8 cellular contexts compared by ENCODE assay signal in the genomic region with DNA sequence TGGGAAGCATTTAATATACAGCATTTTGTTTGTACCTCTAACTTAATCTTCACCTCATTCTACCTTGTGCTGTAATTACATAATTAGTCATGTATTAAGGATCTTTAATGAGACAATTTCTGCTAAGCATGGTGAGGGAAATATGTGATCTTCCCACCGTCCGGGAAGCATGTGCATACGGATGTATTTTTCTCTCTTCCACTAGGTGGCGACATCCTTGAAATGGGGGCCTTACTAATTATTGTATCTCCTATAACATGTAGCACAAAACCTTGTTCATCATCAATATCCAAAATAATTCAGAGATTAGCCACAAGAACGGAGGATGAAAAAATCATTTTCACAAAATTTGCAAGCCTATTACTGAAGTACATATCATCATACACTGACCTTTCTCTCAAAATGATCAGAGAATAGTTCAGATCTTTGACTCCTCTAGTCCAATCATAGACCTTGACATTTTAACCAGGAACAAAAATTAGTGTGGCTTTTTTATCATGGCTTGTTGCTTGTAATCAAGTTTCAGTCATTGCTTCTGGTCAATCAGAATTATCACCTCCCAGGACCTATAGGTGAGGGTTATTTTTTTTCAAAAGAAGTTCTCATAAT.
DNase-seq lines count a peak whose midpoint lies in the region; ATAC-seq and TF ChIP-seq lines count a peak whose summit lies in the region.

No MANE protein-coding gene starts in this region.

- no peak overlapping the region for H3K4me3 ChIP-seq in AG04449 (ENCODE audit: low read depth, low read length)
- no peak overlapping the region for H3K4me3 ChIP-seq in breast epithelium
- no peak overlapping the region for H3K4me3 ChIP-seq in lung

- 13 to 15% methylated on average over 5 of the region's 5 CpGs for WGBS in lung, 2 donors

- POLR2A ChIA-PET in AG04449 (lab: Yijun Ruan, JAX), result no interaction called here

- no peak overlapping the region for H3K27ac ChIP-seq in breast epithelium
- no peak overlapping the region for H3K27ac ChIP-seq in lung (ENCODE audit: low read depth in 1 of 2, low read length in 1 of 2)

- H3K27me3 ChIP-seq in breast epithelium (no peaks in the 10 kb centered on the region), lung (ENCODE audit: control insufficient read depth, insufficient read depth) (no peaks in the 10 kb centered on the region)

- CTCF ChIA-PET in AG04449 (lab: Yijun Ruan, JAX), result interaction anchor here (0.8 to 4.5 kb wide), 28 partner anchors 9 to 491 kb away, joined by 3 to 54 read pairs (median 4); no protein-coding TSS in a partner anchor

- TF ChIP-seq POLR2A in breast epithelium (IDR thresholded peaks at IDR 0.05), result no peak

- ATAC-seq in HG02759 (IDR thresholded peaks at IDR 0.05; ENCODE audit: unreplicated experiment) (peak; percentile 88), lung (ENCODE audit: insufficient read depth, low FRiP score) (peak; percentile 58)

- no peaks in the 10 kb centered on the region for H3K36me3 ChIP-seq in breast epithelium
- no peaks in the 10 kb centered on the region for H3K36me3 ChIP-seq in lung (ENCODE audit: control insufficient read depth in 2 of 2, insufficient read depth in 2 of 2, low read length in 2 of 2)

- intact Hi-C loops in breast epithelium (cut with DNase I; ENCODE audit: low total_unique reads), result no loop called here

- H3K9me3 ChIP-seq in breast epithelium, result no peaks in the 10 kb centered on the region
- no peaks in the 10 kb centered on the region for H3K9me3 ChIP-seq in lung (ENCODE audit: control insufficient read depth in 2 of 2, insufficient read depth in 1 of 2, low read length in 1 of 2)

- TF ChIP-seq CTCF in AG04449 (IDR thresholded peaks at IDR 0.05; ENCODE audit: insufficient read depth, low read length, missing control alignments) (peak; percentile 66), breast epithelium (IDR thresholded peaks at IDR 0.05) (peak; percentile 39 to 49 (median 46)), lung (IDR thresholded peaks at IDR 0.05; ENCODE audit: control extremely low read depth, extremely low read depth) (peak; percentile 36)

- no peak for DNase-seq in AG04449 (ENCODE audit: low read depth, low spot score)
- DNase-seq in GM03348 (ENCODE audit: low spot score), result peak; percentile 52
- peak; percentile 15 for DNase-seq in NCI-H226
- DNase-seq in breast epithelium (ENCODE audit: low spot score in 2 of 2), result no peak
- DNase-seq in lung (ENCODE audit: low spot score), result no peak
- no peak for DNase-seq in middle frontal gyrus (ENCODE audit: extremely low spot score, low spot score)
- DNase-seq in HuH-7.5 (ENCODE audit: low spot score), result no peak

- H3K4me1 ChIP-seq in breast epithelium, result no peaks in the 10 kb centered on the region
- no peaks in the 10 kb centered on the region for H3K4me1 ChIP-seq in lung (ENCODE audit: control insufficient read depth in 2 of 2, insufficient read depth in 2 of 2, low read length in 2 of 2)

Comparison
In these comparisons a context has a peak if more than half of its experiments do, and no peak if none do; other contexts are left out.
1. DNase-seq: peak in GM03348 (single experiment) and NCI-H226 (single experiment); none in AG04449 (single experiment), breast epithelium (0 of 2), lung (single experiment), middle frontal gyrus (single experiment) and HuH-7.5 (single experiment).
2. Peak in every context shown above with its lines, with median percentiles within 50 percentile points of each other: CTCF ChIP-seq.